Comparison of ENCODE assay signal across 14 cellular contexts in the genomic region with DNA sequence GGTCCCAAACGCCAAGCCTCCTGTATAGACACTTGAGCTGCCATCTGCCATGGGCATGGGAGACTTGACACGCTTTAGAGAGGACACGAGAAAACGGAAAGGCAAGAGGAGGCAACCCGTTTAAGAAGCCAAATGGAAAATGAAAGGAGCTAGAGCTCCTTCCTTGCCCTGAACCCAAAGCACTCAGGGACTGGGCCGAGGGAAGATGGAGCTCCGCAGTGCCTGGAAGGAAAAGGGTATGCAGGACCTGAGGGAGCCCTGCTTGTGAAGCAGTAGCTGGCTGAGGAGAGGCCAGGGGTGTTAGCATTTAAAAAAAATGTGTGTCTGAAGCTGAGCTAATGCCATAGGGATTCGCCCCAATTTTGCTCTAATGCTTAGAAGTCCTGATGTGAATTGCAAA. TPM values are rescaled to one million over a fixed set of nuclear protein-coding genes. Genes with fewer than 3 reads are reported as not detected.
A peak's percentile ranks its signal among the peaks of the same experiment; 100 is the strongest.
DNase-seq lines count a peak whose midpoint lies in the region; ATAC-seq and TF ChIP-seq lines count a peak whose summit lies in the region.
"Had no signal": no experiment of that assay in that cellular context is flagged by ENCODE, and none has a peak within 500 bp of the region (broad histone marks: within the 10 kb centered on the region; RNA-seq: fewer than 3 reads in every experiment).

No MANE protein-coding gene starts in this region.

- H3K36me3 Mint-ChIP-seq in brain = no peaks in the 10 kb centered on the region

- peaks cover 0 to 9% of the 10 kb centered on the region in 2 donors for H3K4me1 ChIP-seq in muscle layer of duodenum (ENCODE audit: control insufficient read depth in 1 of 2, insufficient read depth in 2 of 2, low read length in 2 of 2)
- H3K4me1 ChIP-seq: BLaER1, foreskin keratinocyte had no signal

- H3K36me3 ChIP-seq in H7 (replicated peaks; ENCODE audit: control insufficient read depth, insufficient read depth, low read length) (no peaks in the 10 kb centered on the region), muscle layer of duodenum (ENCODE audit: control insufficient read depth in 1 of 2, insufficient read depth in 2 of 2, low read length in 2 of 2) (no peaks in the 10 kb centered on the region)
- H3K36me3 ChIP-seq: BLaER1 had no signal

- peak overlapping the region; percentile 48 for H3K4me3 ChIP-seq in AG10803 (ENCODE audit: low read length)
- H3K4me3 ChIP-seq in H7 (ENCODE audit: insufficient read depth, low read depth, low read length) = no peak overlapping the region; the same call in 1 of the 2 replicates
- H3K4me3 ChIP-seq in muscle layer of duodenum (ENCODE audit: low read depth in 1 of 2, low read length in 2 of 2) = peak overlapping the region; percentile 48 to 61
- H3K4me3 ChIP-seq: BLaER1 had no signal

- H3K9me3 Mint-ChIP-seq in brain = no peaks in the 10 kb centered on the region
- H3K9me3 Mint-ChIP-seq: activated naive CD4-positive, alpha-beta T cell treated with anti-CD3 and anti-CD28 coated beads for 36 hours; stimulated activated naive CD8-positive, alpha-beta T cell treated with anti-CD3 and anti-CD28 coated beads, Interleukin-15, amount 100 ng/mL, for 72 hours had no signal

- H3K27me3 ChIP-seq in H7 (ENCODE audit: control insufficient read depth, insufficient read depth, low read length) (peaks cover 20% of the 10 kb centered on the region), muscle layer of duodenum (ENCODE audit: low read depth, low read length) (no peaks in the 10 kb centered on the region)

- no peak overlapping the region for H3K27ac ChIP-seq in muscle layer of duodenum (ENCODE audit: low read length)
- H3K27ac ChIP-seq: BLaER1, foreskin keratinocyte had no signal

- no peak for TF ChIP-seq CTCF in AG10803 (conservative IDR thresholded peaks at IDR 0.05; ENCODE audit: low read length)
- TF ChIP-seq CTCF in brain (conservative IDR thresholded peaks at IDR 0.05) = no peak

- DNase-seq in AG10803 (ENCODE audit: low read depth) (no peak), H7 (peak; percentile 22), mesenteric fat pad (ENCODE audit: low spot score) (no peak), SK-N-DZ (ENCODE audit: low spot score) (no peak)
- DNase-seq: activated naive CD4-positive, alpha-beta T cell treated with anti-CD3 and anti-CD28 coated beads for 36 hours; foreskin keratinocyte; MM.1S; NCI-H2227 treated with DMSO at 0.1 percent for 48 hours; stimulated activated naive CD8-positive, alpha-beta T cell treated with anti-CD3 and anti-CD28 coated beads, Interleukin-15, amount 100 ng/mL, for 72 hours had no signal

- ATAC-seq in HG03097 (IDR thresholded peaks at IDR 0.05; ENCODE audit: low FRiP score, unreplicated experiment) (no peak), GM19397 (IDR thresholded peaks at IDR 0.05; ENCODE audit: unreplicated experiment) (no peak)

- H3K4me1 Mint-ChIP-seq in brain = peaks cover 4% of the 10 kb centered on the region

- no peaks in the 10 kb centered on the region for H3K9me3 ChIP-seq in muscle layer of duodenum (ENCODE audit: control insufficient read depth in 1 of 2, low read length in 2 of 2)

- peak overlapping the region in 4 of 5 experiments; percentile 15 to 41 (median 22) for H3K4me3 Mint-ChIP-seq in brain
- H3K4me3 Mint-ChIP-seq: activated naive CD4-positive, alpha-beta T cell treated with anti-CD3 and anti-CD28 coated beads for 36 hours had no signal

- H3K27me3 Mint-ChIP-seq in brain = peaks cover 16% of the 10 kb centered on the region

- H3K27ac Mint-ChIP-seq in brain = no peak overlapping the region
- H3K27ac Mint-ChIP-seq: activated naive CD4-positive, alpha-beta T cell treated with anti-CD3 and anti-CD28 coated beads for 36 hours; stimulated activated naive CD8-positive, alpha-beta T cell treated with anti-CD3 and anti-CD28 coated beads, Interleukin-15, amount 100 ng/mL, for 72 hours had no signal

RNA-seq across cellular contexts. Expression of gene MCF2, which starts 15.1 kb away (rescaled TPM):
- 1.1 and 2.3 TPM in 2 replicates for total RNA-seq in H7 (2014; rRNA removed; shearing (Covaris generic))
- 0.54 TPM for polyA plus RNA-seq in brain (ENCODE audit: insufficient read depth, low read depth, low replicate concordance)
- not detected for total RNA-seq in mesenteric fat pad
- 0.16 TPM in 1 of 2 replicates, not detected in the other for polyA plus RNA-seq in SK-N-DZ (2014; cell fraction: cytosol; rRNA removed)
- 0.37 and 1.4 TPM in 2 replicates for polyA plus RNA-seq in SK-N-DZ (2014; cell fraction: nucleus; rRNA removed)
